Comparison of ENCODE assay signal across 7 cellular contexts in genomic region chr4:95549246-95550138, GRCh38. TPM values are rescaled to one million over a fixed set of nuclear protein-coding genes. Genes with fewer than 3 reads are reported as not detected.
A peak's percentile ranks its signal among the peaks of the same experiment; 100 is the strongest.
DNase-seq lines count a peak whose midpoint lies in the region; ATAC-seq and TF ChIP-seq lines count a peak whose summit lies in the region.

No MANE protein-coding gene starts in this region.

- H3K4me3 Mint-ChIP-seq in progenitor cell of endocrine pancreas (ENCODE audit: low read depth) = peak overlapping the region; percentile 92

- H3K4me3 ChIP-seq in GM12875 (ENCODE audit: low read depth, low read length) (peak overlapping the region; percentile 49), HUES6 (ENCODE audit: low read depth, low read length) (peak overlapping the region; percentile 68)

- H3K4me1 ChIP-seq in HUES6 (ENCODE audit: control insufficient read depth, insufficient read depth, low read length) = peaks cover 4% of the 10 kb centered on the region; the same call in 1 of the 2 replicates

- peaks cover 73% of the 10 kb centered on the region for H3K27me3 ChIP-seq in HUES6 (ENCODE audit: control insufficient read depth, insufficient read depth, low read length)

- no peak overlapping the region for H3K27ac ChIP-seq in HUES6 (ENCODE audit: low read depth, low read length)

- H3K27ac Mint-ChIP-seq in progenitor cell of endocrine pancreas = peak overlapping the region; percentile 89

- ATAC-seq in GM21526 (IDR thresholded peaks at IDR 0.05; ENCODE audit: low FRiP score, unreplicated experiment) = peak; percentile 96

- H3K9me3 ChIP-seq in HUES6 (ENCODE audit: control insufficient read depth, insufficient read depth, low read depth, low read length) = no peaks in the 10 kb centered on the region

- DNase-seq in amygdala (lab: John Stamatoyannopoulos, UW) (peak in 53 of 56 donors; percentile 22 to 95 (median 78)), hepatic stellate cell (ENCODE audit: low spot score) (peak; percentile 48), progenitor cell of endocrine pancreas (ENCODE audit: low spot score, unreplicated experiment) (peak; percentile 50), NCI-H2171 (lab: John Stamatoyannopoulos, UW) (no peak)

- TF ChIP-seq CTCF in GM12875 (IDR thresholded peaks at IDR 0.05; ENCODE audit: borderline replicate concordance, insufficient read depth, low read depth, low read length) = no peak
- TF ChIP-seq CTCF in progenitor cell of endocrine pancreas (IDR thresholded peaks at IDR 0.05; ENCODE audit: unreplicated experiment) = no peak

- no peaks in the 10 kb centered on the region for H3K36me3 ChIP-seq in HUES6 (ENCODE audit: control insufficient read depth, insufficient read depth, low read length)

- H3K9me3 Mint-ChIP-seq in progenitor cell of endocrine pancreas (ENCODE audit: low read depth) = no peaks in the 10 kb centered on the region

- H3K36me3 Mint-ChIP-seq in progenitor cell of endocrine pancreas (ENCODE audit: insufficient read depth) = no peaks in the 10 kb centered on the region

- H3K27me3 Mint-ChIP-seq in progenitor cell of endocrine pancreas = peaks cover 11% of the 10 kb centered on the region

- peaks cover 29% of the 10 kb centered on the region for H3K4me1 Mint-ChIP-seq in progenitor cell of endocrine pancreas (ENCODE audit: low read depth)

- H3K9ac ChIP-seq in HUES6 (ENCODE audit: low read length) = peak overlapping the region; percentile 61

RNA-seq across cellular contexts. Expression of gene UNC5C, which starts 0.7 kb away (rescaled TPM):
- total RNA-seq in progenitor cell of endocrine pancreas = 40.7 and 43.8 TPM in 2 replicates
